In the genomic region with DNA sequence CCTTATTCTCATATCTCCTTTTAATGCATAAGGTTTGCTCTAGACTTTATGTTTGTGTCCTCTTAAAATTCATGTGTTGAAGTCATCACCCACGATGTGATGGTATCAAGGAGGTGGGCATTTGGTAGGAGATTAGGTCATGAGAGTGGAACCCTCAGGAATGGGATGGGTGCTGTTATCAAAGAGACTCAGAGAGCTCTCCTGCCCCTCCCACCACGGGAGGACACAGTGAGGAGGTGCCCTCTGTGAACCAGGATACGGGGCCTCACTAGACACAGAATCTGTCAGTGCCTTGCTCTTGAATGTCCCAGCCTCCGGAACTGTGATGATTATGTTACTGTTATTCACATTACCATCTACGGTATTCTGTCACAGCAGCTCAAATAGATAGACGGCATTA, we compare ENCODE assay signal across 19 cellular contexts.
DNase-seq lines count a peak whose midpoint lies in the region; ATAC-seq and TF ChIP-seq lines count a peak whose summit lies in the region.
"Had no signal": no experiment of that assay in that cellular context is flagged by ENCODE, and none has a peak within 500 bp of the region (broad histone marks: within the 10 kb centered on the region; RNA-seq: fewer than 3 reads in every experiment).

No MANE protein-coding gene starts in this region.

- no peaks in the 10 kb centered on the region for H3K36me3 Mint-ChIP-seq in activated CD4-positive, alpha-beta T cell treated with anti-CD3 and anti-CD28 coated beads, Interleukin-2, amount 10 ng/mL, durations not matched to agents 24 days and 14 days (ENCODE audit: low read depth)
- H3K36me3 Mint-ChIP-seq: CD4-positive, alpha-beta memory T cell; CD4-positive, CD25-positive, alpha-beta regulatory T cell; CD8-positive, alpha-beta memory T cell had no signal

- no peak for ATAC-seq in GM21390 (IDR thresholded peaks at IDR 0.05; ENCODE audit: unreplicated experiment)
- ATAC-seq: A549, GM12878 had no signal

- H3K9me3 Mint-ChIP-seq in activated CD4-positive, alpha-beta T cell treated with anti-CD3 and anti-CD28 coated beads, Interleukin-2, amount 10 ng/mL, durations not matched to agents 24 days and 14 days, result peaks cover 18% of the 10 kb centered on the region

- H3K9me3 ChIP-seq in Loucy (ENCODE audit: insufficient read depth, low read depth, low read length), result no peaks in the 10 kb centered on the region
- H3K9me3 ChIP-seq: Caco-2 had no signal

- H3K4me1 ChIP-seq in Loucy (ENCODE audit: insufficient read depth, low read length, poor library complexity, severe bottlenecking), result peaks cover 16% of the 10 kb centered on the region
- H3K4me1 ChIP-seq: A549, Caco-2 had no signal

- H3K9ac ChIP-seq in Loucy (ENCODE audit: low read depth, low read length, poor library complexity, severe bottlenecking), result no peak overlapping the region

- no peak for TF ChIP-seq CTCF in Loucy (conservative IDR thresholded peaks at IDR 0.05; ENCODE audit: low read length)

- H3K79me2 ChIP-seq in Loucy (ENCODE audit: insufficient read depth, low read length), result no peaks in the 10 kb centered on the region

- no peak overlapping the region for H2AFZ ChIP-seq in Loucy (ENCODE audit: low read length)

- H3F3A ChIP-seq in Loucy (ENCODE audit: low read depth), result no peaks in the 10 kb centered on the region

- DNase-seq in activated CD4-positive, alpha-beta T cell treated with anti-CD3 and anti-CD28 coated beads, Interleukin-2, amount 10 ng/mL, durations not matched to agents 24 days and 14 days, result peak; percentile 25
- no peak for DNase-seq in activated CD4-positive, alpha-beta T cell treated with anti-CD3 and anti-CD28 coated beads, Interleukin-2, amount 50 U/mL, for 48 hours
- DNase-seq in CMK (ENCODE audit: low read depth) (peak; percentile 74), inferior parietal cortex (ENCODE audit: extremely low spot score) (no peak), CD1c-positive myeloid dendritic cell (ENCODE audit: extremely low spot score) (no peak)
- DNase-seq: AML-193; Caco-2; Calu3; CD4-positive, alpha-beta memory T cell; CD4-positive, CD25-positive, alpha-beta regulatory T cell; CD8-positive, alpha-beta memory T cell; DMS79 treated with DMSO at 0.1 percent for 48 hours; EL; GDM1 had no signal

- no peak overlapping the region for H3K4me3 Mint-ChIP-seq in activated CD4-positive, alpha-beta T cell treated with anti-CD3 and anti-CD28 coated beads, Interleukin-2, amount 10 ng/mL, durations not matched to agents 24 days and 14 days
- H3K4me3 Mint-ChIP-seq: B cell; CD4-positive, alpha-beta memory T cell; CD4-positive, CD25-positive, alpha-beta regulatory T cell; CD8-positive, alpha-beta memory T cell had no signal

- H4K20me1 ChIP-seq in Loucy (ENCODE audit: insufficient read depth, low read length, poor library complexity, severe bottlenecking), result no peaks in the 10 kb centered on the region

- H3K27me3 ChIP-seq in Loucy (ENCODE audit: insufficient read depth, low read length, poor library complexity, severe bottlenecking), result no peaks in the 10 kb centered on the region

- no peak overlapping the region for H3K27ac Mint-ChIP-seq in activated CD4-positive, alpha-beta T cell treated with anti-CD3 and anti-CD28 coated beads, Interleukin-2, amount 10 ng/mL, durations not matched to agents 24 days and 14 days
- H3K27ac Mint-ChIP-seq: B cell; CD4-positive, alpha-beta memory T cell; CD4-positive, CD25-positive, alpha-beta regulatory T cell; CD8-positive, alpha-beta memory T cell had no signal

- intact Hi-C loops in activated CD4-positive, alpha-beta T cell treated with anti-CD3 and anti-CD28 coated beads, Interleukin-2, amount 10 ng/mL, durations not matched to agents 24 days and 14 days (cut with micrococcal nuclease), result no loop called here

- no peaks in the 10 kb centered on the region for H3K36me3 ChIP-seq in Loucy (ENCODE audit: insufficient read depth, low read length)

- H3K4me3 ChIP-seq in Loucy (ENCODE audit: low read length, poor library complexity, severe bottlenecking), result peak overlapping the region; percentile 14
- H3K4me3 ChIP-seq: A549, GM12878 had no signal

- no peaks in the 10 kb centered on the region for H3K9me2 ChIP-seq in Loucy (replicated peaks; ENCODE audit: low read depth, low read length)

- H3K4me1 Mint-ChIP-seq in activated CD4-positive, alpha-beta T cell treated with anti-CD3 and anti-CD28 coated beads, Interleukin-2, amount 10 ng/mL, durations not matched to agents 24 days and 14 days, result no peaks in the 10 kb centered on the region
- H3K4me1 Mint-ChIP-seq: B cell; CD4-positive, alpha-beta memory T cell; CD4-positive, CD25-positive, alpha-beta regulatory T cell; CD8-positive, alpha-beta memory T cell had no signal

- no peaks in the 10 kb centered on the region for H3K27me3 Mint-ChIP-seq in activated CD4-positive, alpha-beta T cell treated with anti-CD3 and anti-CD28 coated beads, Interleukin-2, amount 10 ng/mL, durations not matched to agents 24 days and 14 days
- H3K27me3 Mint-ChIP-seq: B cell; CD4-positive, alpha-beta memory T cell; CD4-positive, CD25-positive, alpha-beta regulatory T cell; CD8-positive, alpha-beta memory T cell had no signal

- peak overlapping the region; percentile 57 for H3K4me2 ChIP-seq in Loucy (ENCODE audit: low read depth, low read length, poor library complexity, severe bottlenecking)
- H3K4me2 ChIP-seq: A549 had no signal

Comparison
In these comparisons a context has a peak if more than half of its experiments do, and no peak if none do; other contexts are left out.
1. DNase-seq: peak in activated CD4-positive, alpha-beta T cell treated with anti-CD3 and anti-CD28 coated beads, Interleukin-2, amount 10 ng/mL, durations not matched to agents 24 days and 14 days (single experiment) and CMK (single experiment); none in activated CD4-positive, alpha-beta T cell treated with anti-CD3 and anti-CD28 coated beads, Interleukin-2, amount 50 U/mL, for 48 hours (0 of 2), inferior parietal cortex (single experiment) and CD1c-positive myeloid dendritic cell (single experiment).